ENCODE assay signal across 8 cellular contexts in genomic region chr2:207530160-207531023, GRCh38. TPM values are rescaled to one million over a fixed set of nuclear protein-coding genes. Genes with fewer than 3 reads are reported as not detected.
DNase-seq lines count a peak whose midpoint lies in the region; ATAC-seq lines count a peak whose summit lies in the region.

No MANE protein-coding gene starts in this region.

- H3K9me3 ChIP-seq in endocrine pancreas (ENCODE audit: control insufficient read depth, low read length), result no peaks in the 10 kb centered on the region

- DNase-seq in GF-D8 (lab: John Stamatoyannopoulos, UW) (peak; percentile 50), NCI-H69 (lab: John Stamatoyannopoulos, UW) (peak; percentile 57), mucosa of gallbladder (ENCODE audit: low spot score) (peak; percentile 43)
- peak; percentile 83 for DNase-seq in activated CD8-positive, alpha-beta memory T cell treated with anti-CD3 and anti-CD28 coated beads for 24 hours
- DNase-seq in stimulated activated naive CD4-positive, alpha-beta T cell (lab: John Stamatoyannopoulos, UW), result peak; percentile 51 to 79 (median 58)

- peak; percentile 11 for ATAC-seq in HG02678 (IDR thresholded peaks at IDR 0.05; ENCODE audit: unreplicated experiment)
- no peak for ATAC-seq in GM21528 (IDR thresholded peaks at IDR 0.05; ENCODE audit: low FRiP score, unreplicated experiment)

- H3K4me3 ChIP-seq in endocrine pancreas (ENCODE audit: control insufficient read depth, insufficient read depth, low read length), result peak overlapping the region; percentile 99

- H3K36me3 ChIP-seq in endocrine pancreas (ENCODE audit: control insufficient read depth, insufficient read depth, low read length), result no peaks in the 10 kb centered on the region

- H3K4me1 ChIP-seq in endocrine pancreas (ENCODE audit: control insufficient read depth, insufficient read depth, low read length), result peaks cover 23% of the 10 kb centered on the region

- peak overlapping the region; percentile 94 for H3K9ac ChIP-seq in endocrine pancreas (ENCODE audit: control insufficient read depth, insufficient read depth, low read length)

- no peaks in the 10 kb centered on the region for H3K27me3 ChIP-seq in endocrine pancreas (ENCODE audit: control insufficient read depth, insufficient read depth, low read length)

RNA-seq across cellular contexts. Expression of gene CREB1, which starts 0.6 kb away (rescaled TPM):
- total RNA-seq in mucosa of gallbladder, result 65.4 TPM
